19 cellular contexts compared by ENCODE assay signal in the genomic region with DNA sequence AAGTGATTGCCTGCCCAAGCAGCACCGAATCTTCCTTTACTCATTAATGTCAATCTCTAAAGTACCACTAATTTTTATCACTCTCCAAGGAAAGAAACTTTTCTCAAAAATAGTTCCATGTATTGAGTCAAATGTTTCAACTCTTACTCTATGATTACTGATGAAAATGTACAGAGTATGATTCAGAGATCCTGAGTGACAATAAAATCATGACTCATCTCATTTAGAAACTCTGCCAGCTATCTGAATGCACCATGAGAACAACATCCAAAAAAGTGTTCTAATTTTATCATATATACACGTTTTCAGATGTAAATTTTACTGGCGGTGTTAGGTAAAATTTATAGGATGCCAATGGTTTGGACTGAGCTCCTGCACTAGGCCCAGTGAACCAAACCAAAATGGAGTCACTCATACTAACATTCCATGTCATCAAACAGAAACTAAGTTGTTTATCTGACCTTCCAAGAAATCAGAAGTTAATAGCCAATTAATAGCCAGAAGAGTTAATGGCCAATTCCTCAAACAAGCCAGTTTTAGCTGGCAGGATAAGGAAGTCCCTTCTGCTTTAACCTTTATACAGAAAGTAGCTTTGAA. TPM values are rescaled to one million over a fixed set of nuclear protein-coding genes. Genes with fewer than 3 reads are reported as not detected.
DNase-seq lines count a peak whose midpoint lies in the region; ATAC-seq, FAIRE-seq and TF ChIP-seq lines count a peak whose summit lies in the region.
"Had no signal": no experiment of that assay in that cellular context is flagged by ENCODE, and none has a peak within 500 bp of the region (broad histone marks: within the 10 kb centered on the region; RNA-seq: fewer than 3 reads in every experiment).

No MANE protein-coding gene starts in this region.

- no peak for TF ChIP-seq POLR2A in A549 (IDR thresholded peaks at IDR 0.05; ENCODE audit: low read length)

- H3K4me3 ChIP-seq in A549 (no peak overlapping the region), SK-N-SH (ENCODE audit: low read depth in 2 of 2, low read length in 1 of 2) (no peak overlapping the region)
- H3K4me3 ChIP-seq: lower lobe of right lung, spleen had no signal

- H2AFZ ChIP-seq in SK-N-SH (ENCODE audit: low read depth) = no peak overlapping the region

- no peak for DNase-seq in A549 (ENCODE audit: low read depth in 1 of 2, low spot score in 1 of 2)
- peak; percentile 68 for DNase-seq in HCEC 1CT
- no peak for DNase-seq in SK-N-SH
- peak; percentile 15 for DNase-seq in fibroblast of peridontal ligament (ENCODE audit: extremely low read depth)
- no peak for DNase-seq in NCI-H1930 (lab: John Stamatoyannopoulos, UW)
- no peak for DNase-seq in T-cell
- DNase-seq in NCI-H82 (lab: John Stamatoyannopoulos, UW) = no peak
- DNase-seq: activated gamma-delta T cell; AML-193; lower lobe of right lung; naive B cell; NCI-H2029; NCI-H524 treated with DMSO at 0.1 percent for 48 hours; spleen; stimulated activated naive CD4-positive, alpha-beta T cell had no signal

- no peaks in the 10 kb centered on the region for H3K4me1 Mint-ChIP-seq in T-cell
- H3K4me1 Mint-ChIP-seq: naive B cell had no signal

- H3K79me2 ChIP-seq in SK-N-SH (ENCODE audit: insufficient read depth) = no peaks in the 10 kb centered on the region

- no peak overlapping the region for H3K27ac Mint-ChIP-seq in T-cell
- H3K27ac Mint-ChIP-seq: naive B cell had no signal

- no peak overlapping the region for H3K9ac ChIP-seq in SK-N-SH

- ATAC-seq in A549 (no peak), T-cell (replicated peaks in 1 of 4) (no peak), HG03342 (IDR thresholded peaks at IDR 0.05; ENCODE audit: unreplicated experiment) (no peak)
- ATAC-seq: lower lobe of right lung had no signal

- no peaks in the 10 kb centered on the region for H3K27me3 Mint-ChIP-seq in T-cell

- H3K9me3 Mint-ChIP-seq in T-cell = no peaks in the 10 kb centered on the region

- no peaks in the 10 kb centered on the region for H3K4me1 ChIP-seq in A549
- peaks cover 0 to 7% of the 10 kb centered on the region in 2 experiments; a peak in 2 of 4 replicates for H3K4me1 ChIP-seq in SK-N-SH (ENCODE audit: control insufficient read depth in 1 of 2, insufficient read depth in 2 of 2, low read depth in 1 of 2, low read length in 1 of 2)
- H3K4me1 ChIP-seq: lower lobe of right lung, spleen had no signal

- H3K4me2 ChIP-seq in A549 (no peak overlapping the region), SK-N-SH (no peak overlapping the region)

- 45% methylated on average over 3 of the region's 3 CpGs for WGBS in A549 (ENCODE audit: missing lambda C conversion rate)
- WGBS in SK-N-SH (ENCODE audit: low lambda C conversion rate) = 36% methylated on average over 3 of the region's 3 CpGs

- H3K36me3 Mint-ChIP-seq in T-cell = no peaks in the 10 kb centered on the region
- H3K36me3 Mint-ChIP-seq: naive B cell had no signal

- no peaks in the 10 kb centered on the region for H3K36me3 ChIP-seq in SK-N-SH (replicated peaks in 1 of 2; ENCODE audit: control insufficient read depth in 1 of 2, insufficient read depth in 2 of 2, low read length in 1 of 2)
- H3K36me3 ChIP-seq: lower lobe of right lung, spleen had no signal

- no peaks in the 10 kb centered on the region for H4K20me1 ChIP-seq in SK-N-SH (ENCODE audit: insufficient read depth)

- no peak for TF ChIP-seq CTCF in A549 (IDR thresholded peaks at IDR 0.05)
- TF ChIP-seq CTCF in SK-N-SH (IDR thresholded peaks at IDR 0.05) = no peak

- H3K9me2 ChIP-seq in SK-N-SH = no peaks in the 10 kb centered on the region

- no peak for TF ChIP-seq EP300 in A549 (IDR thresholded peaks at IDR 0.05)
- no peak for TF ChIP-seq EP300 in SK-N-SH (IDR thresholded peaks at IDR 0.05; ENCODE audit: borderline replicate concordance in 1 of 2, low read depth in 1 of 2, low read length in 1 of 2)

- FAIRE-seq in A549 (lab: Jason Lieb, UNC) = no peak
- FAIRE-seq: D721Med, frontal cortex had no signal

- POLR2A ChIA-PET in A549 (lab: Yijun Ruan, JAX) (no interaction called here), SK-N-SH (lab: Yijun Ruan, JAX) (no interaction called here), T-cell (lab: Charles Lee) (no interaction called here)

- H3K27ac ChIP-seq in A549 (no peak overlapping the region), SK-N-SH (ENCODE audit: low read depth in 2 of 2, low read length in 1 of 2) (peak overlapping the region in 1 of 2 experiments; percentile 37; a peak in 1 of 4 replicates)
- H3K27ac ChIP-seq: lower lobe of right lung, spleen, VCaP had no signal

- H3K9me3 ChIP-seq in A549 (no peaks in the 10 kb centered on the region), SK-N-SH (no peaks in the 10 kb centered on the region)
- H3K9me3 ChIP-seq: lower lobe of right lung had no signal

- no peaks in the 10 kb centered on the region for H3K27me3 ChIP-seq in SK-N-SH (ENCODE audit: insufficient read depth)
- H3K27me3 ChIP-seq: spleen had no signal

- TF ChIP-seq RAD21 in A549 (conservative IDR thresholded peaks at IDR 0.05 in 1 of 2, IDR thresholded peaks at IDR 0.05 in 1 of 2) (no peak), SK-N-SH (IDR thresholded peaks at IDR 0.05; ENCODE audit: low read length) (no peak)

- CTCF ChIA-PET in A549 (lab: Yijun Ruan, JAX) = no interaction called here
- CTCF ChIA-PET in SK-N-SH (lab: Yijun Ruan, JAX) = no interaction called here
- CTCF ChIA-PET in T-cell (lab: Charles Lee) = no interaction called here

- no peaks in the 10 kb centered on the region for H3F3A ChIP-seq in SK-N-SH (replicated peaks; ENCODE audit: insufficient read depth)

- H3K4me3 Mint-ChIP-seq in T-cell = no peak overlapping the region
- H3K4me3 Mint-ChIP-seq: naive B cell had no signal

TF ChIP-seq in A549, 52 proteins besides CTCF, POLR2A, EP300 and RAD21:
- TF ChIP-seq EHMT2 (IDR thresholded peaks at IDR 0.05; ENCODE audit: low read depth) (no peak), FOSL2 (IDR thresholded peaks at IDR 0.05) (no peak), FOSL2 (CRISPR knock-in tag; IDR thresholded peaks at IDR 0.05) (peak; percentile 55)

TF ChIP-seq in SK-N-SH, 30 proteins besides CTCF, POLR2A, EP300 and RAD21 (continues in another document):
- TF ChIP-seq, protein P1, sequence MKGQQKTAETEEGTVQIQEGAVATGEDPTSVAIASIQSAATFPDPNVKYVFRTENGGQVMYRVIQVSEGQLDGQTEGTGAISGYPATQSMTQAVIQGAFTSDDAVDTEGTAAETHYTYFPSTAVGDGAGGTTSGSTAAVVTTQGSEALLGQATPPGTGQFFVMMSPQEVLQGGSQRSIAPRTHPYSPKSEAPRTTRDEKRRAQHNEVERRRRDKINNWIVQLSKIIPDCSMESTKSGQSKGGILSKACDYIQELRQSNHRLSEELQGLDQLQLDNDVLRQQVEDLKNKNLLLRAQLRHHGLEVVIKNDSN (IDR thresholded peaks at IDR 0.05; ENCODE audit: borderline replicate concordance, low read depth) = no peak
- no peak for TF ChIP-seq RFX5 (IDR thresholded peaks at IDR 0.05; ENCODE audit: low read length)
- TF ChIP-seq POLR2AphosphoS5 (IDR thresholded peaks at IDR 0.05; ENCODE audit: low read depth, low read length) = no peak
- TF ChIP-seq FOXJ3 (CRISPR knock-in tag; IDR thresholded peaks at IDR 0.05) = no peak
- peak; percentile 59 for TF ChIP-seq JUND (IDR thresholded peaks at IDR 0.05)
- TF ChIP-seq SIN3A (IDR thresholded peaks at IDR 0.05; ENCODE audit: borderline replicate concordance, low read depth, low read length) = no peak
- TF ChIP-seq NFIC (IDR thresholded peaks at IDR 0.05; ENCODE audit: borderline replicate concordance) = peak; percentile 48; the same call in 1 of the 2 replicates
- TF ChIP-seq, protein P2, sequence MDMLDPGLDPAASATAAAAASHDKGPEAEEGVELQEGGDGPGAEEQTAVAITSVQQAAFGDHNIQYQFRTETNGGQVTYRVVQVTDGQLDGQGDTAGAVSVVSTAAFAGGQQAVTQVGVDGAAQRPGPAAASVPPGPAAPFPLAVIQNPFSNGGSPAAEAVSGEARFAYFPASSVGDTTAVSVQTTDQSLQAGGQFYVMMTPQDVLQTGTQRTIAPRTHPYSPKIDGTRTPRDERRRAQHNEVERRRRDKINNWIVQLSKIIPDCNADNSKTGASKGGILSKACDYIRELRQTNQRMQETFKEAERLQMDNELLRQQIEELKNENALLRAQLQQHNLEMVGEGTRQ (IDR thresholded peaks at IDR 0.05; ENCODE audit: borderline replicate concordance, low read depth, low read length) = no peak
- no peak for TF ChIP-seq FOXM1 (IDR thresholded peaks at IDR 0.05; ENCODE audit: low read depth)
- TF ChIP-seq MXI1 (IDR thresholded peaks at IDR 0.05; ENCODE audit: low read depth, low read length) = no peak
- TF ChIP-seq SMC3 (IDR thresholded peaks at IDR 0.05; ENCODE audit: low read depth, low read length) = no peak
- TF ChIP-seq TCF12 (IDR thresholded peaks at IDR 0.05) = peak; percentile 48
- TF ChIP-seq NRF1 (IDR thresholded peaks at IDR 0.05; ENCODE audit: low read depth, low read length) = no peak
- TF ChIP-seq, protein P3, sequence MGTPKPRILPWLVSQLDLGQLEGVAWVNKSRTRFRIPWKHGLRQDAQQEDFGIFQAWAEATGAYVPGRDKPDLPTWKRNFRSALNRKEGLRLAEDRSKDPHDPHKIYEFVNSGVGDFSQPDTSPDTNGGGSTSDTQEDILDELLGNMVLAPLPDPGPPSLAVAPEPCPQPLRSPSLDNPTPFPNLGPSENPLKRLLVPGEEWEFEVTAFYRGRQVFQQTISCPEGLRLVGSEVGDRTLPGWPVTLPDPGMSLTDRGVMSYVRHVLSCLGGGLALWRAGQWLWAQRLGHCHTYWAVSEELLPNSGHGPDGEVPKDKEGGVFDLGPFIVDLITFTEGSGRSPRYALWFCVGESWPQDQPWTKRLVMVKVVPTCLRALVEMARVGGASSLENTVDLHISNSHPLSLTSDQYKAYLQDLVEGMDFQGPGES (IDR thresholded peaks at IDR 0.05; ENCODE audit: low read depth, low read length) = no peak

RNA-seq across cellular contexts. Expression of a gene that starts 22.6 kb away (rescaled TPM):
- polyA plus RNA-seq in A549 (2011; rRNA removed) = not detected in 2 replicates
- polyA plus RNA-seq in A549 (2012; cell fraction: cytosol; rRNA removed) = not detected in 2 replicates
- not detected in 2 replicates for polyA plus RNA-seq in A549 (2012; cell fraction: nucleus; rRNA removed)
- polyA plus RNA-seq in A549 (2017; fragmentation: RNase III; extraction: RNeasy Plus Mini Kit Qiagen cat#74134 plus additional on column Dnase treatment) = not detected in 3 replicates
- not detected in 2 replicates for polyA minus RNA-seq in A549 (2011; rRNA and poly(A)+ RNA removed)
- polyA plus RNA-seq in SK-N-SH (2012; rRNA removed) = 0.23 and 0.49 TPM in 2 replicates
- polyA plus RNA-seq in SK-N-SH (2012; cell fraction: cytosol; rRNA removed) = 0.95 and 1.4 TPM in 2 replicates
- 0.16 and 0.19 TPM in 2 replicates for polyA plus RNA-seq in SK-N-SH (2012; cell fraction: nucleus; rRNA removed)
- not detected for total RNA-seq in T-cell
- total RNA-seq: lower lobe of right lung, spleen had no signal
- polyA plus RNA-seq: spleen had no signal

Comparison
In these comparisons a context has a peak if more than half of its experiments do, and no peak if none do; other contexts are left out.
1. DNase-seq: peak in HCEC 1CT (single experiment) and fibroblast of peridontal ligament (single experiment); none in A549 (0 of 2), SK-N-SH (single experiment), NCI-H1930 (0 of 2), T-cell (0 of 34) and NCI-H82 (single experiment).